Comparison of ENCODE assay signal across 21 cellular contexts in the genomic region with DNA sequence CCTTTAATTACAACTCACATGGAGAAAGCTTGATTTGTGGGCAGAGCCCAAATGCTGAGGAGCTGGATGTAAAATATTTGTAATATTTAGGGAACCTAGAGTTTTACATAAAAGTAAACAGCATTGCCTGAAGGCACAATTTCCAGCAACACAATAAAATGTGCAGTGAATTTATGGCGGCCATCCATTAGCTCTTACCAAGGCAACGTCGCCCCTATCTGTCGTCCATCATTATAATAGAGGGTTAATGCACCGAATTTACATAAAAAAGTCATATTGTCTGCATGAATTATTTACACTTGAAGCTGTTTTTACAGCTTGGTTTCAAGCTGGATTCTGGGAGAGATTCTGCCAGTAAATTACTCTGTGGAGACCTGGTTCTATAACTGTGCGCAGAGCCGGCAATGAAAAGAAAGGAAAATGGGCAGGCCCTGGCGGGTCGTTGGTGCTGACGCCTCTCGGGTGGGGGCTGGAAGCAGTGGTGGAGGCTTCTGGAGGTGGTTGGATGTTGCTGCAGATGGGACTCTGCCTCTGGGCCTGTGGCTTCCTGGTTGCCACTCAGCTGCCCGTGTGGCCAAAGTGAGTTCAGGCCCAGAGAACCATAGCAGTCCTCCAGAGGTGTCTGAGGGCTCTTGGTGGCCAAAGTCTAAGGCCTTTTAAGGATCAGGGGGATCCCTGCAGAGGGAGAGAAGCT. TPM values are rescaled to one million over a fixed set of nuclear protein-coding genes. Genes with fewer than 3 reads are reported as not detected.
DNase-seq lines count a peak whose midpoint lies in the region; ATAC-seq and TF ChIP-seq lines count a peak whose summit lies in the region.
"Had no signal": no experiment of that assay in that cellular context is flagged by ENCODE, and none has a peak within 500 bp of the region (broad histone marks: within the 10 kb centered on the region; RNA-seq: fewer than 3 reads in every experiment).

No MANE protein-coding gene starts in this region.

- no peaks in the 10 kb centered on the region for H3K9me2 ChIP-seq in hepatocyte (replicated peaks; ENCODE audit: insufficient read depth)

- H3K14ac ChIP-seq in neuronal stem cell (ENCODE audit: low read length) = no peak overlapping the region

- H2AFZ ChIP-seq in neuronal stem cell (ENCODE audit: low read length) (no peak overlapping the region), hepatocyte (no peak overlapping the region)

- H3K9me3 Mint-ChIP-seq in brain = no peaks in the 10 kb centered on the region
- no peaks in the 10 kb centered on the region for H3K9me3 Mint-ChIP-seq in activated T-helper 1 cell treated with anti-CD3 and anti-CD28 coated beads, Interleukin-12 subunit alpha, Interleukin-12 subunit beta, Interleukin-2, Interleukin-4 antibody, amounts not matched to agents 30 ng/mL and 10 ng/mL and 1 ng/mL, durations not matched to agents 14 hours and 24 hours and 36 hours
- H3K9me3 Mint-ChIP-seq: H9 had no signal

- H2AK5ac ChIP-seq in neuronal stem cell (ENCODE audit: low read depth, low read length) = no peak overlapping the region

- peak overlapping the region in 4 of 5 experiments; percentile 16 to 88 (median 74) for H3K27ac Mint-ChIP-seq in brain
- no peak overlapping the region for H3K27ac Mint-ChIP-seq in activated T-helper 1 cell treated with anti-CD3 and anti-CD28 coated beads, Interleukin-12 subunit alpha, Interleukin-12 subunit beta, Interleukin-2, Interleukin-4 antibody, amounts not matched to agents 30 ng/mL and 10 ng/mL and 1 ng/mL, durations not matched to agents 14 hours and 24 hours and 36 hours
- H3K27ac Mint-ChIP-seq: CD4-positive, CD25-positive, alpha-beta regulatory T cell had no signal

- no peaks in the 10 kb centered on the region for H3K27me3 ChIP-seq in neuronal stem cell (ENCODE audit: control insufficient read depth in 3 of 3, insufficient read depth in 3 of 3, low read depth in 1 of 3, low read length in 3 of 3)
- H3K27me3 ChIP-seq in hepatocyte = peaks cover 25% of the 10 kb centered on the region
- H3K27me3 ChIP-seq in BE2C = no peaks in the 10 kb centered on the region

- intact Hi-C loops in activated T-helper 1 cell treated with anti-CD3 and anti-CD28 coated beads, Interleukin-12 subunit alpha, Interleukin-12 subunit beta, Interleukin-2, Interleukin-4 antibody, amounts not matched to agents 30 ng/mL and 10 ng/mL and 1 ng/mL, durations not matched to agents 14 hours and 24 hours and 36 hours (cut with micrococcal nuclease) = no loop called here

- H3K9ac ChIP-seq in neuronal stem cell (ENCODE audit: low read depth, low read length, poor library complexity) = no peak overlapping the region

- H3K79me2 ChIP-seq in hepatocyte = no peaks in the 10 kb centered on the region

- no peak overlapping the region for H3K4ac ChIP-seq in neuronal stem cell (ENCODE audit: low read length)

- no peak for ATAC-seq in HG03571 (IDR thresholded peaks at IDR 0.05; ENCODE audit: unreplicated experiment)
- ATAC-seq: SK-N-SH treated with all-trans-retinoic acid at 6 μM for 48 hours had no signal

- H4K8ac ChIP-seq in neuronal stem cell (ENCODE audit: low read depth, low read length) = no peak overlapping the region

- no peak overlapping the region for H3K23ac ChIP-seq in neuronal stem cell (ENCODE audit: low read depth, low read length, poor library complexity)

- peak overlapping the region in 1 of 5 experiments; percentile 9 for H3K4me3 Mint-ChIP-seq in brain
- no peak overlapping the region for H3K4me3 Mint-ChIP-seq in activated T-helper 1 cell treated with anti-CD3 and anti-CD28 coated beads, Interleukin-12 subunit alpha, Interleukin-12 subunit beta, Interleukin-2, Interleukin-4 antibody, amounts not matched to agents 30 ng/mL and 10 ng/mL and 1 ng/mL, durations not matched to agents 14 hours and 24 hours and 36 hours
- H3K4me3 Mint-ChIP-seq: CD4-positive, CD25-positive, alpha-beta regulatory T cell; H9 had no signal

- POLR2A ChIA-PET in HEK293 (lab: Yijun Ruan, JAX) = no interaction called here

- H3K4me3 ChIP-seq in HEK293 (ENCODE audit: low read depth, low read length) (no peak overlapping the region), neuronal stem cell (ENCODE audit: low read length in 2 of 2) (no peak overlapping the region), hepatocyte (no peak overlapping the region), BE2C (ENCODE audit: low read depth, low read length) (no peak overlapping the region)

- no peak overlapping the region for H3K4me2 ChIP-seq in neuronal stem cell (ENCODE audit: insufficient read depth, low read length, poor library complexity, severe bottlenecking)
- H3K4me2 ChIP-seq in hepatocyte = no peak overlapping the region

- no peak overlapping the region for H4K91ac ChIP-seq in neuronal stem cell (ENCODE audit: low read depth, low read length, poor library complexity)

- H3K79me1 ChIP-seq in neuronal stem cell (ENCODE audit: low read depth, low read length) = no peaks in the 10 kb centered on the region

- H3K18ac ChIP-seq in neuronal stem cell (ENCODE audit: low read length) = peak overlapping the region; percentile 39

- no peak for TF ChIP-seq CTCF in HEK293 (tag by site-specific recombination; IDR thresholded peaks at IDR 0.05)
- no peak for TF ChIP-seq CTCF in brain (conservative IDR thresholded peaks at IDR 0.05)
- no peak for TF ChIP-seq CTCF in hepatocyte (IDR thresholded peaks at IDR 0.05; ENCODE audit: poor library complexity)
- no peak for TF ChIP-seq CTCF in BE2C (IDR thresholded peaks at IDR 0.05; ENCODE audit: low read depth, low read length)

- H3K9me3 ChIP-seq in HEK293 (ENCODE audit: control insufficient read depth, insufficient read depth, low read depth, low read length) = no peaks in the 10 kb centered on the region
- no peaks in the 10 kb centered on the region for H3K9me3 ChIP-seq in neuronal stem cell (replicated peaks in 1 of 2; ENCODE audit: control insufficient read depth in 2 of 2, insufficient read depth in 1 of 2, low read depth in 1 of 2, low read length in 2 of 2)
- H3K9me3 ChIP-seq in hepatocyte (ENCODE audit: low read depth) = no peaks in the 10 kb centered on the region
- no peaks in the 10 kb centered on the region for H3K9me3 ChIP-seq in BE2C

- no peak overlapping the region for H2BK5ac ChIP-seq in neuronal stem cell (ENCODE audit: low read length)

- H4K20me1 ChIP-seq in hepatocyte (ENCODE audit: insufficient read depth, poor library complexity, severe bottlenecking) = no peaks in the 10 kb centered on the region

- H2BK120ac ChIP-seq in neuronal stem cell (ENCODE audit: low read depth, low read length) = no peak overlapping the region

- no peaks in the 10 kb centered on the region for H3K36me3 Mint-ChIP-seq in brain
- no peaks in the 10 kb centered on the region for H3K36me3 Mint-ChIP-seq in activated T-helper 1 cell treated with anti-CD3 and anti-CD28 coated beads, Interleukin-12 subunit alpha, Interleukin-12 subunit beta, Interleukin-2, Interleukin-4 antibody, amounts not matched to agents 30 ng/mL and 10 ng/mL and 1 ng/mL, durations not matched to agents 14 hours and 24 hours and 36 hours (ENCODE audit: low read depth)
- H3K36me3 Mint-ChIP-seq: CD4-positive, CD25-positive, alpha-beta regulatory T cell had no signal

- H3K27ac ChIP-seq in HEK293 (ENCODE audit: extremely low read depth, low read depth, low read length) (peak overlapping the region; percentile 22; the same call in 1 of the 2 replicates), neuronal stem cell (replicated peaks; ENCODE audit: low read length) (no peak overlapping the region), hepatocyte (no peak overlapping the region)

- CTCF ChIA-PET in HEK293 (lab: Yijun Ruan, JAX) = interaction anchor here (0.6 kb wide), 1 partner anchor 10 kb away, joined by 3 read pairs; no protein-coding TSS in a partner anchor

- no peaks in the 10 kb centered on the region for H3K4me1 ChIP-seq in HEK293 (ENCODE audit: control insufficient read depth, insufficient read depth, low read length)
- peaks cover 7 to 29% of the 10 kb centered on the region in 2 donors for H3K4me1 ChIP-seq in neuronal stem cell (ENCODE audit: control insufficient read depth in 2 of 2, insufficient read depth in 1 of 2, low read depth in 1 of 2, low read length in 2 of 2)
- H3K4me1 ChIP-seq in hepatocyte (ENCODE audit: insufficient read depth) = no peaks in the 10 kb centered on the region
- H3K4me1 ChIP-seq in BE2C = no peaks in the 10 kb centered on the region

- no peak overlapping the region for H2BK12ac ChIP-seq in neuronal stem cell (ENCODE audit: low read length)

- WGBS in neuronal stem cell (ENCODE audit: extremely low coverage in 2 of 2, insufficient read length in 2 of 2, insufficient replicate concordance in 1 of 2), 2 donors = no CpG with 5 or more reads among the region's 12 CpGs
- WGBS in hepatocyte (ENCODE audit: low lambda C conversion rate, missing lambda C conversion rate) = 78% methylated on average over 12 of the region's 12 CpGs

- no peaks in the 10 kb centered on the region for H3K36me3 ChIP-seq in HEK293 (ENCODE audit: control insufficient read depth in 2 of 2, insufficient read depth in 1 of 2, low read length in 2 of 2)
- peaks cover 0 to 10% of the 10 kb centered on the region in 2 donors for H3K36me3 ChIP-seq in neuronal stem cell (replicated peaks in 1 of 2; ENCODE audit: control insufficient read depth in 2 of 2, insufficient read depth in 2 of 2, low read length in 2 of 2)
- no peaks in the 10 kb centered on the region for H3K36me3 ChIP-seq in hepatocyte (replicated peaks; ENCODE audit: insufficient read depth, low read depth)
- H3K36me3 ChIP-seq in BE2C = no peaks in the 10 kb centered on the region

- H2BK15ac ChIP-seq in neuronal stem cell (ENCODE audit: low read length) = no peak overlapping the region

- DNase-seq in NCI-H2081 treated with DMSO at 0.1 percent for 48 hours (lab: John Stamatoyannopoulos, UW) (peak; percentile 96), neuronal stem cell (ENCODE audit: low spot score) (no peak), hepatocyte (ENCODE audit: low spot score) (no peak), BE2C (no peak)
- no peak for DNase-seq in activated T-helper 1 cell treated with anti-CD3 and anti-CD28 coated beads, Interleukin-12 subunit alpha, Interleukin-12 subunit beta, Interleukin-2, Interleukin-4 antibody, amounts not matched to agents 30 ng/mL and 10 ng/mL and 1 ng/mL, durations not matched to agents 14 hours and 24 hours and 36 hours (ENCODE audit: low spot score)
- DNase-seq: AML-193; CD4-positive, CD25-positive, alpha-beta regulatory T cell; COR-L47; DMS 273 treated with DMSO at 0.1 percent for 48 hours; GDM1; H9; NCI-H187; NCI-H345; NCI-H774; SHP77; T-helper 1 cell had no signal

- H3K27me3 Mint-ChIP-seq in brain = peaks cover 6% of the 10 kb centered on the region
- H3K27me3 Mint-ChIP-seq in activated T-helper 1 cell treated with anti-CD3 and anti-CD28 coated beads, Interleukin-12 subunit alpha, Interleukin-12 subunit beta, Interleukin-2, Interleukin-4 antibody, amounts not matched to agents 30 ng/mL and 10 ng/mL and 1 ng/mL, durations not matched to agents 14 hours and 24 hours and 36 hours (ENCODE audit: insufficient read depth) = peaks cover 16% of the 10 kb centered on the region

- H3K4me1 Mint-ChIP-seq in brain = peaks cover 61% of the 10 kb centered on the region
- no peaks in the 10 kb centered on the region for H3K4me1 Mint-ChIP-seq in activated T-helper 1 cell treated with anti-CD3 and anti-CD28 coated beads, Interleukin-12 subunit alpha, Interleukin-12 subunit beta, Interleukin-2, Interleukin-4 antibody, amounts not matched to agents 30 ng/mL and 10 ng/mL and 1 ng/mL, durations not matched to agents 14 hours and 24 hours and 36 hours (ENCODE audit: low read depth)
- H3K4me1 Mint-ChIP-seq: CD4-positive, CD25-positive, alpha-beta regulatory T cell had no signal

RNA-seq across cellular contexts. Expression of gene POU3F1, which starts 48.9 kb away (rescaled TPM):
- polyA plus RNA-seq in brain (ENCODE audit: insufficient read depth, low read depth, low replicate concordance) = 0.81 TPM
- polyA plus RNA-seq in neuronal stem cell (2013, experiment 1 of 2) = 34.6 TPM
- polyA plus RNA-seq in neuronal stem cell (2013, experiment 2 of 2) = 34.4 TPM
- total RNA-seq in hepatocyte = 1.0 TPM in 1 of 2 replicates, not detected in the other
- polyA plus RNA-seq in hepatocyte = 0.73 and 0.83 TPM in 2 replicates
- total RNA-seq in activated T-helper 1 cell treated with anti-CD3 and anti-CD28 coated beads, Interleukin-12 subunit alpha, Interleukin-12 subunit beta, Interleukin-2, Interleukin-4 antibody, amounts not matched to agents 30 ng/mL and 10 ng/mL and 1 ng/mL, durations not matched to agents 14 hours and 24 hours and 36 hours = 1.5 and 1.8 TPM in 2 replicates
- 0.91 TPM for polyA plus RNA-seq in BE2C (2012; ENCODE audit: insufficient read depth, insufficient read length, low read depth)
- total RNA-seq: RPMI7951 had no signal
